ENCODE assay signal across 31 cellular contexts in the genomic region with DNA sequence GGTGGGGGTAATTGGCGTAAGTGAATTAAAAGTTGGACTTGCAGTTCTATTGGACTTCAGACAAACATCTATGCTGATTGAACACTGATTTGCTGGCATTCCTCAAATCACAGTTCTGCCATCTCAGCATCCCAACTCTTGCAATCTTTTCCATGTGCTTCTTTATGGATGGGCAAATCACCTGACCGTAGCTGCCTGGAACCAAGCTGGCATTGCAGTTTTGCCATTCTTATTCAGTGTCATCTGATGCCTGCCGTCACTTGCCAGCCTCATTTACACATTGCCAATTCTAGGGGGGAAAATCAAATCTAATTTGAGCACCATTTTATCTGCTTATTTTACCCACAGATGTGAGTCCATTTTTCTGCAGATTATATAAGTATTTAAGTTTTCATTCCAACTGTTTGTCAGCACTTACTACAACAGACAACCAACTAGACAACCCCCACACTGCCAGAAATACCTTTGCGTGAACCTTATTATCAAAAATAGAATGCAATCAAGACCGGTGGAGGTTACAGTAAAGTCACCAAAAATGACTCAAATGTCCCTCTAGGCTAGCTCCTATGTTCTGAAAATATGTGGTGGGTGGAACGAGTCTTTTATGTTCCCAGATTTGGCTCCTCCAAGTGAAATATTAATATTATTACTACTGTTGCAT.
"Had no signal": no experiment of that assay in that cellular context is flagged by ENCODE, and none has a peak within 500 bp of the region (broad histone marks: within the 10 kb centered on the region; RNA-seq: fewer than 3 reads in every experiment).

No MANE protein-coding gene starts in this region.

- H3K36me3 ChIP-seq: adrenal gland, Peyer's patch had no signal

- H3K9me3 ChIP-seq: adrenal gland, Peyer's patch had no signal

- DNase-seq: activated B cell treated with CpG ODN at 0.5 μM for 24 hours; activated CD4-positive, alpha-beta T cell treated with anti-CD3 and anti-CD28 coated beads for 4 hours; activated CD4-positive, alpha-beta T cell treated with anti-CD3 and anti-CD28 coated beads, Interleukin-2, amount 50 U/mL, for 4 hours; activated CD4-positive, CD25-positive, alpha-beta regulatory T cell treated with anti-CD3 and anti-CD28 coated beads, Interleukin-2, amount 50 U/mL, for 72 hours; activated CD8-positive, alpha-beta T cell treated with anti-CD3 and anti-CD28 coated beads, Interleukin-2, amount 10 ng/mL, durations not matched to agents 7 days and 5 days; activated gamma-delta T cell treated with Interleukin-2 at 50 U/mL for 16 hours; activated naive CD4-positive, alpha-beta T cell treated with anti-CD3 and anti-CD28 coated beads for 36 hours; activated T-cell treated with anti-CD3 and anti-CD28 coated beads, Interleukin-2, amount 50 U/mL, for 24 hours; adrenal gland; anterior cingulate cortex; MM.1S; MV-4-11; NCI-H1092; NCI-H1436 treated with DMSO at 0.1 percent for 48 hours; NCI-H1694 treated with DMSO at 0.1 percent for 48 hours; NCI-H2029; NCI-H2171; NCI-H510A; NCI-H526; NCI-H748 treated with DMSO at 0.1 percent for 48 hours; NK-92 treated with Interleukin-12 subunit alpha and Interleukin-12 subunit beta, amount 100 ng/mL, for 24 hours; PC-3; Peyer's patch; RPMI8226; SW 1271; T-helper 1 cell; T-helper 2 cell; T-helper 9 cell had no signal

- ATAC-seq: activated CD8-positive, alpha-beta T cell treated with anti-CD3 and anti-CD28 coated beads, Interleukin-2, amount 10 ng/mL, durations not matched to agents 7 days and 5 days; activated naive CD4-positive, alpha-beta T cell treated with anti-CD3 and anti-CD28 coated beads, Interleukin-2, amount 50 U/mL, for 72 hours; PC-3 had no signal

- H3K4me3 ChIP-seq: adrenal gland, Peyer's patch had no signal

- H3K27ac ChIP-seq: adrenal gland, KMS-11, Peyer's patch, VCaP had no signal

- H3K4me1 ChIP-seq: adrenal gland, Peyer's patch had no signal

- H3K27me3 ChIP-seq: adrenal gland, Peyer's patch had no signal
